7 cellular contexts compared by ENCODE assay signal in genomic region chr1:168386949-168387586, GRCh38.
A peak's percentile ranks its signal among the peaks of the same experiment; 100 is the strongest.
DNase-seq lines count a peak whose midpoint lies in the region; TF ChIP-seq lines count a peak whose summit lies in the region.

No MANE protein-coding gene starts in this region.

- intact Hi-C loops in mammary epithelial cell (cut with micrococcal nuclease): no loop called here

- no peaks in the 10 kb centered on the region for H3K79me2 ChIP-seq in mammary epithelial cell (ENCODE audit: insufficient read depth, low read length)

- DNase-seq in activated CD4-positive, alpha-beta T cell treated with anti-CD3 and anti-CD28 coated beads for 1 hour: peak; percentile 72
- DNase-seq in mammary epithelial cell: peak; percentile 94
- DNase-seq in midbrain (lab: John Stamatoyannopoulos, UW): peak; percentile 8
- peak; percentile 84 for DNase-seq in stimulated activated CD8-positive, alpha-beta memory T cell treated with anti-CD3 and anti-CD28 coated beads, Interleukin-4, amount 100 ng/mL, for 48 hours
- DNase-seq in SKM-1 treated with dmso at 0.1 percent for 144 hours (lab: John Stamatoyannopoulos, UW; ENCODE audit: unreplicated experiment): no peak
- DNase-seq in NOMO-1 (lab: John Stamatoyannopoulos, UW; ENCODE audit: unreplicated experiment in 2 of 2): no peak

- H3K27me3 ChIP-seq in HUES48 (ENCODE audit: control insufficient read depth, insufficient read depth, low read length): peaks cover 6% of the 10 kb centered on the region
- H3K27me3 ChIP-seq in mammary epithelial cell (ENCODE audit: insufficient read depth, low read length): no peaks in the 10 kb centered on the region

- H3K4me3 ChIP-seq in HUES48 (ENCODE audit: low read depth, low read length) (peak overlapping the region; percentile 38), mammary epithelial cell (replicated peaks in 1 of 3; ENCODE audit: insufficient read depth in 1 of 3, low read depth in 2 of 3, low read length in 3 of 3) (peak overlapping the region in 2 of 3 experiments; percentile 5 to 20)

- CTCF ChIA-PET in mammary epithelial cell (lab: Charles Lee; ENCODE audit: low non-redundant PET): no interaction called here

- dilution Hi-C loops in mammary epithelial cell (cut with HindIII; ENCODE audit: low sequenced_read_pairs): no loop called here

- peak overlapping the region; percentile 58 for H2AFZ ChIP-seq in mammary epithelial cell (ENCODE audit: low read depth, low read length)

- H3K36me3 ChIP-seq in HUES48 (ENCODE audit: control insufficient read depth, insufficient read depth, low read length): no peaks in the 10 kb centered on the region
- H3K36me3 ChIP-seq in mammary epithelial cell (ENCODE audit: insufficient read depth, low read length): no peaks in the 10 kb centered on the region

- no TSS peak for BruUV-seq in mammary epithelial cell (replicated peaks; lab: Mats Ljungman, UMichigan)

- H4K20me1 ChIP-seq in mammary epithelial cell (ENCODE audit: insufficient read depth, low read length): no peaks in the 10 kb centered on the region

- peak overlapping the region; percentile 19; the same call in 1 of the 2 replicates for H3K9ac ChIP-seq in HUES48 (ENCODE audit: low read depth, low read length)
- peak overlapping the region; percentile 55 for H3K9ac ChIP-seq in mammary epithelial cell (ENCODE audit: insufficient read depth, low read length)

- H3K9me3 ChIP-seq in HUES48 (ENCODE audit: control insufficient read depth, insufficient read depth, low read length): no peaks in the 10 kb centered on the region
- no peaks in the 10 kb centered on the region for H3K9me3 ChIP-seq in mammary epithelial cell (replicated peaks; ENCODE audit: insufficient read depth, low read length)

- in situ Hi-C loops in mammary epithelial cell (cut with MboI; ENCODE audit: low sequenced_read_pairs in 2 of 2): no loop called here

- peak in 1 of 2 donors; percentile 48 for TF ChIP-seq CTCF in mammary epithelial cell (conservative IDR thresholded peaks at IDR 0.05 in 1 of 2, IDR thresholded peaks at IDR 0.05 in 1 of 2; ENCODE audit: extremely low read depth in 1 of 2, insufficient read depth in 1 of 2, low read depth in 1 of 2, low read length in 2 of 2)

- H3K27ac ChIP-seq in HUES48 (ENCODE audit: low read depth, low read length): no peak overlapping the region
- H3K27ac ChIP-seq in mammary epithelial cell (ENCODE audit: insufficient read depth, low read depth, low read length): peak overlapping the region; percentile 51

- peaks cover 20% of the 10 kb centered on the region for H3K4me1 ChIP-seq in HUES48 (ENCODE audit: control insufficient read depth, insufficient read depth, low read length)
- peaks cover 15% of the 10 kb centered on the region for H3K4me1 ChIP-seq in mammary epithelial cell (ENCODE audit: insufficient read depth, low read length)

- peak overlapping the region; percentile 55 for H3K4me2 ChIP-seq in mammary epithelial cell (ENCODE audit: insufficient read depth, low read depth, low read length)

- WGBS in mammary epithelial cell (ENCODE audit: low coverage, missing lambda C conversion rate): 23% methylated on average over 23 of the region's 25 CpGs

Comparison
In these comparisons a context has a peak if more than half of its experiments do, and no peak if none do; other contexts are left out.
1. DNase-seq: peak in activated CD4-positive, alpha-beta T cell treated with anti-CD3 and anti-CD28 coated beads for 1 hour (single experiment), mammary epithelial cell (single experiment), midbrain (single experiment) and stimulated activated CD8-positive, alpha-beta memory T cell treated with anti-CD3 and anti-CD28 coated beads, Interleukin-4, amount 100 ng/mL, for 48 hours (single experiment); none in SKM-1 treated with dmso at 0.1 percent for 144 hours (single experiment) and NOMO-1 (0 of 2).